In genomic region chr14:76761198-76761848, GRCh38 we compare ENCODE assay signal across 1 cellular context.
TF ChIP-seq lines count a peak whose summit lies in the region.

Gene VASH1 (plus strand): TSS chr14:76761468. CDS start chr14:76762822, 1,354 bp downstream.

TF ChIP-seq in HepG2, 621 proteins besides CTCF, POLR2A, EP300 and RAD21 (continued from another document):
- TF ChIP-seq MLX (CRISPR knock-in tag; IDR thresholded peaks at IDR 0.05): no peak
- TF ChIP-seq ZNF672 (CRISPR knock-in tag; IDR thresholded peaks at IDR 0.05): no peak
- TF ChIP-seq KDM1A (CRISPR knock-in tag; IDR thresholded peaks at IDR 0.05): no peak
- TF ChIP-seq SOX5 (CRISPR knock-in tag; IDR thresholded peaks at IDR 0.05; ENCODE audit: borderline replicate concordance): no peak
- no peak for TF ChIP-seq RBM22 (optimal IDR thresholded peaks at IDR 0.05; ENCODE audit: low read length)
- no peak for TF ChIP-seq IRF1 (CRISPR knock-in tag; IDR thresholded peaks at IDR 0.05; ENCODE audit: low read depth)
- TF ChIP-seq ZNF800 (CRISPR knock-in tag; IDR thresholded peaks at IDR 0.05): no peak
- no peak for TF ChIP-seq SMAD1 (CRISPR knock-in tag; IDR thresholded peaks at IDR 0.05; ENCODE audit: borderline replicate concordance, low read depth)
- TF ChIP-seq RFXAP (CRISPR knock-in tag; IDR thresholded peaks at IDR 0.05; ENCODE audit: borderline replicate concordance): no peak
